Comparison of ENCODE assay signal across 8 cellular contexts in genomic region chr14:88189040-88189839, GRCh38.
DNase-seq lines count a peak whose midpoint lies in the region; ATAC-seq and TF ChIP-seq lines count a peak whose summit lies in the region.

No MANE protein-coding gene starts in this region.

- peak overlapping the region in 1 of 7 donors; percentile 23 for H3K27ac Mint-ChIP-seq in CD14-positive monocyte
- no peak overlapping the region for H3K27ac Mint-ChIP-seq in activated CD4-positive, alpha-beta T cell treated with anti-CD3 and anti-CD28 coated beads, Interleukin-2, amount 10 ng/mL, durations not matched to agents 7 days and 5 days

- ATAC-seq in GM19023 (IDR thresholded peaks at IDR 0.05; ENCODE audit: unreplicated experiment) (peak; percentile 78), HG03432 (IDR thresholded peaks at IDR 0.05; ENCODE audit: unreplicated experiment) (peak; percentile 92)

- H3K4me3 ChIP-seq in epithelial cell of proximal tubule (ENCODE audit: low read depth, low read length) = peak overlapping the region; percentile 22
- H3K4me3 ChIP-seq in mucosa of stomach (ENCODE audit: low read length) = no peak overlapping the region
- H3K4me3 ChIP-seq in stomach = peak overlapping the region; percentile 26 to 41 (median 29)

- peak overlapping the region in 2 of 5 donors; percentile 26 to 29 for H3K27ac ChIP-seq in stomach

- no peak for TF ChIP-seq EP300 in stomach (IDR thresholded peaks at IDR 0.05)

- H3K4me1 Mint-ChIP-seq in CD14-positive monocyte = peaks cover 12% of the 10 kb centered on the region
- peaks cover 4% of the 10 kb centered on the region for H3K4me1 Mint-ChIP-seq in activated CD4-positive, alpha-beta T cell treated with anti-CD3 and anti-CD28 coated beads, Interleukin-2, amount 10 ng/mL, durations not matched to agents 7 days and 5 days

- H3K4me1 ChIP-seq in mucosa of stomach (ENCODE audit: control insufficient read depth, insufficient read depth, low read length) (peaks cover 7% of the 10 kb centered on the region), stomach (peaks cover 7 to 18% (median 14%) of the 10 kb centered on the region in 4 donors)

- WGBS in stomach, 5 donors = 7 to 11% (median 9%) methylated on average over 18 of the region's 18 CpGs

- H3K9me3 Mint-ChIP-seq in CD14-positive monocyte = no peaks in the 10 kb centered on the region
- no peaks in the 10 kb centered on the region for H3K9me3 Mint-ChIP-seq in activated CD4-positive, alpha-beta T cell treated with anti-CD3 and anti-CD28 coated beads, Interleukin-2, amount 10 ng/mL, durations not matched to agents 7 days and 5 days

- intact Hi-C loops in CD14-positive monocyte (cut with micrococcal nuclease) (no loop called here), stomach (cut with DNase I; ENCODE audit: low total_unique reads) (no loop called here)

- POLR2A ChIA-PET in activated CD4-positive, alpha-beta T cell treated with anti-CD3 and anti-CD28 coated beads, Interleukin-2, amount 10 ng/mL, durations not matched to agents 7 days and 5 days (lab: Charles Lee) = no interaction called here

- H3K9me3 ChIP-seq in mucosa of stomach (ENCODE audit: control insufficient read depth, low read length) = no peaks in the 10 kb centered on the region
- H3K9me3 ChIP-seq in stomach = no peaks in the 10 kb centered on the region

- CTCF ChIA-PET in activated CD4-positive, alpha-beta T cell treated with anti-CD3 and anti-CD28 coated beads, Interleukin-2, amount 10 ng/mL, durations not matched to agents 7 days and 5 days (lab: Charles Lee) = interaction anchor here (0.9 to 1.9 kb wide), 7 partner anchors 14 to 282 kb away, joined by 3 to 8 read pairs (median 4); no protein-coding TSS in a partner anchor

- TF ChIP-seq CTCF in CD14-positive monocyte (IDR thresholded peaks at IDR 0.05) (peak; percentile 77), epithelial cell of proximal tubule (conservative IDR thresholded peaks at IDR 0.05; ENCODE audit: low read depth, low read length) (peak; percentile 93), stomach (IDR thresholded peaks at IDR 0.05) (peak in 5 of 7 experiments; percentile 37 to 66 (median 59))

- DNase-seq in CD14-positive monocyte (ENCODE audit: low spot score) = no peak
- DNase-seq in NCI-H345 treated with DMSO at 0.1 percent for 48 hours (lab: John Stamatoyannopoulos, UW; ENCODE audit: unreplicated experiment) = peak; percentile 79
- peak; percentile 73 for DNase-seq in activated CD4-positive, alpha-beta T cell treated with anti-CD3 and anti-CD28 coated beads, Interleukin-2, amount 10 ng/mL, durations not matched to agents 7 days and 5 days
- peak; percentile 64 for DNase-seq in epithelial cell of proximal tubule (ENCODE audit: low read depth)
- peak; percentile 88 for DNase-seq in stomach

- no peak for TF ChIP-seq POLR2A in stomach (IDR thresholded peaks at IDR 0.05)

- peaks cover 3 to 6% (median 3%) of the 10 kb centered on the region in 3 donors for H3K27me3 Mint-ChIP-seq in CD14-positive monocyte (ENCODE audit: low read depth in 3 of 3)
- peaks cover 6% of the 10 kb centered on the region for H3K27me3 Mint-ChIP-seq in activated CD4-positive, alpha-beta T cell treated with anti-CD3 and anti-CD28 coated beads, Interleukin-2, amount 10 ng/mL, durations not matched to agents 7 days and 5 days

- no peaks in the 10 kb centered on the region for H3K36me3 Mint-ChIP-seq in CD14-positive monocyte
- H3K36me3 Mint-ChIP-seq in activated CD4-positive, alpha-beta T cell treated with anti-CD3 and anti-CD28 coated beads, Interleukin-2, amount 10 ng/mL, durations not matched to agents 7 days and 5 days (ENCODE audit: low read depth) = no peaks in the 10 kb centered on the region

- H3K9ac ChIP-seq in mucosa of stomach (ENCODE audit: low read length) = peak overlapping the region; percentile 2

- no peaks in the 10 kb centered on the region for H3K36me3 ChIP-seq in mucosa of stomach (ENCODE audit: control insufficient read depth, insufficient read depth, low read length)
- H3K36me3 ChIP-seq in stomach = no peaks in the 10 kb centered on the region

- H3K27me3 ChIP-seq in mucosa of stomach (ENCODE audit: control insufficient read depth, insufficient read depth, low read length) (no peaks in the 10 kb centered on the region), stomach (peaks cover 0 to 22% (median 0%) of the 10 kb centered on the region in 3 donors)

- H3K4me3 Mint-ChIP-seq in CD14-positive monocyte = peak overlapping the region; percentile 59
- no peak overlapping the region for H3K4me3 Mint-ChIP-seq in activated CD4-positive, alpha-beta T cell treated with anti-CD3 and anti-CD28 coated beads, Interleukin-2, amount 10 ng/mL, durations not matched to agents 7 days and 5 days
